In genomic region chr10:97736902-97737769, GRCh38 we compare ENCODE assay signal across 1 cellular context.
TF ChIP-seq lines count a peak whose summit lies in the region.

ZFYVE27 (plus strand) TSS chr10:97737128; CDS start chr10:97738478, 1,350 bp downstream.

TF ChIP-seq in HepG2, 621 proteins besides CTCF, POLR2A, EP300 and RAD21 (continued from another document):
- TF ChIP-seq TFE3 (CRISPR knock-in tag; IDR thresholded peaks at IDR 0.05) = peak; percentile 87
- peak; percentile 97 for TF ChIP-seq ZNF589 (CRISPR knock-in tag; conservative IDR thresholded peaks at IDR 0.05)
- TF ChIP-seq, protein P1, sequence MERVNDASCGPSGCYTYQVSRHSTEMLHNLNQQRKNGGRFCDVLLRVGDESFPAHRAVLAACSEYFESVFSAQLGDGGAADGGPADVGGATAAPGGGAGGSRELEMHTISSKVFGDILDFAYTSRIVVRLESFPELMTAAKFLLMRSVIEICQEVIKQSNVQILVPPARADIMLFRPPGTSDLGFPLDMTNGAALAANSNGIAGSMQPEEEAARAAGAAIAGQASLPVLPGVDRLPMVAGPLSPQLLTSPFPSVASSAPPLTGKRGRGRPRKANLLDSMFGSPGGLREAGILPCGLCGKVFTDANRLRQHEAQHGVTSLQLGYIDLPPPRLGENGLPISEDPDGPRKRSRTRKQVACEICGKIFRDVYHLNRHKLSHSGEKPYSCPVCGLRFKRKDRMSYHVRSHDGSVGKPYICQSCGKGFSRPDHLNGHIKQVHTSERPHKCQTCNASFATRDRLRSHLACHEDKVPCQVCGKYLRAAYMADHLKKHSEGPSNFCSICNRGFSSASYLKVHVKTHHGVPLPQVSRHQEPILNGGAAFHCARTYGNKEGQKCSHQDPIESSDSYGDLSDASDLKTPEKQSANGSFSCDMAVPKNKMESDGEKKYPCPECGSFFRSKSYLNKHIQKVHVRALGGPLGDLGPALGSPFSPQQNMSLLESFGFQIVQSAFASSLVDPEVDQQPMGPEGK (CRISPR knock-in tag; IDR thresholded peaks at IDR 0.05) = peak; percentile 52; the same call in 1 of the 2 replicates
- TF ChIP-seq ZNF557 (CRISPR knock-in tag; IDR thresholded peaks at IDR 0.05) = peak; percentile 92; the same call in 1 of the 2 replicates
- no peak for TF ChIP-seq TCF7L2 (IDR thresholded peaks at IDR 0.05; ENCODE audit: low read depth, low read length)
- peak; percentile 86 for TF ChIP-seq ZBTB43 (CRISPR knock-in tag; conservative IDR thresholded peaks at IDR 0.05)
- peak; percentile 87 for TF ChIP-seq ZBTB2 (CRISPR knock-in tag; IDR thresholded peaks at IDR 0.05; ENCODE audit: low read depth)
- 0 out of 2 replicates have a peak, but pooled peaks have one; percentile 13 for TF ChIP-seq ZNF550 (CRISPR knock-in tag; IDR thresholded peaks at IDR 0.05; ENCODE audit: borderline replicate concordance)
- no peak for TF ChIP-seq EZH2 (conservative IDR thresholded peaks at IDR 0.05; ENCODE audit: low read depth, low read length)
- TF ChIP-seq POLR2AphosphoS2 (IDR thresholded peaks at IDR 0.05; ENCODE audit: low read depth, low read length) = no peak
- peak; percentile 8 for TF ChIP-seq SKI (IDR thresholded peaks at IDR 0.05; ENCODE audit: partially characterized antibody)
- TF ChIP-seq ELF3 (CRISPR knock-in tag; IDR thresholded peaks at IDR 0.05) = peak; percentile 72
- TF ChIP-seq, protein P2, sequence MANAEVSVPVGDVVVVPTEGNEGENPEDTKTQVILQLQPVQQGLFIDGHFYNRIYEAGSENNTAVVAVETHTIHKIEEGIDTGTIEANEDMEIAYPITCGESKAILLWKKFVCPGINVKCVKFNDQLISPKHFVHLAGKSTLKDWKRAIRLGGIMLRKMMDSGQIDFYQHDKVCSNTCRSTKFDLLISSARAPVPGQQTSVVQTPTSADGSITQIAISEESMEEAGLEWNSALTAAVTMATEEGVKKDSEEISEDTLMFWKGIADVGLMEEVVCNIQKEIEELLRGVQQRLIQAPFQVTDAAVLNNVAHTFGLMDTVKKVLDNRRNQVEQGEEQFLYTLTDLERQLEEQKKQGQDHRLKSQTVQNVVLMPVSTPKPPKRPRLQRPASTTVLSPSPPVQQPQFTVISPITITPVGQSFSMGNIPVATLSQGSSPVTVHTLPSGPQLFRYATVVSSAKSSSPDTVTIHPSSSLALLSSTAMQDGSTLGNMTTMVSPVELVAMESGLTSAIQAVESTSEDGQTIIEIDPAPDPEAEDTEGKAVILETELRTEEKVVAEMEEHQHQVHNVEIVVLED (CRISPR knock-in tag; IDR thresholded peaks at IDR 0.05; ENCODE audit: borderline replicate concordance) = peak; percentile 92
- peak; percentile 99 for TF ChIP-seq TFDP2 (CRISPR knock-in tag; IDR thresholded peaks at IDR 0.05)
- TF ChIP-seq BORCS8-MEF2B (CRISPR knock-in tag; IDR thresholded peaks at IDR 0.05) = peak; percentile 100
- TF ChIP-seq XRCC5 (optimal IDR thresholded peaks at IDR 0.05; ENCODE audit: low read length) = no peak
- peak; percentile 97 for TF ChIP-seq ZNF761 (CRISPR knock-in tag; conservative IDR thresholded peaks at IDR 0.05)
